1 cellular context compared by ENCODE assay signal in the genomic region with DNA sequence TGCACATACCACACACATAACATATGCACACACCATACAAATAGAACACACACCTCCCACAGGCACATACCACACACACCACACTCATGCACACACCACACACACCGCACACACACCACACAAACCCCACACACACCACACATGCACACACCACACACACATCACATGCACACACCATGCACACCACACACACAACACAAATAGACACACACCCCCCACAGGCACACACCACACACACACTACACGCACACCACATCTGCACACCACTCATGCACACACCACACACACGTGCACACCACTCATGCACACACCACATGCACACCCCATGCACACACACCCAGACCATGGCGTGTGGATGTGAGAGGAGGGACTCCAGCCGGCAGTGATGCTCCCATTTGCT.
TF ChIP-seq lines count a peak whose summit lies in the region.

No MANE protein-coding gene starts in this region.

TF ChIP-seq in HEK293, 187 proteins besides CTCF, POLR2A, EP300 and RAD21:
- TF ChIP-seq, protein P1, sequence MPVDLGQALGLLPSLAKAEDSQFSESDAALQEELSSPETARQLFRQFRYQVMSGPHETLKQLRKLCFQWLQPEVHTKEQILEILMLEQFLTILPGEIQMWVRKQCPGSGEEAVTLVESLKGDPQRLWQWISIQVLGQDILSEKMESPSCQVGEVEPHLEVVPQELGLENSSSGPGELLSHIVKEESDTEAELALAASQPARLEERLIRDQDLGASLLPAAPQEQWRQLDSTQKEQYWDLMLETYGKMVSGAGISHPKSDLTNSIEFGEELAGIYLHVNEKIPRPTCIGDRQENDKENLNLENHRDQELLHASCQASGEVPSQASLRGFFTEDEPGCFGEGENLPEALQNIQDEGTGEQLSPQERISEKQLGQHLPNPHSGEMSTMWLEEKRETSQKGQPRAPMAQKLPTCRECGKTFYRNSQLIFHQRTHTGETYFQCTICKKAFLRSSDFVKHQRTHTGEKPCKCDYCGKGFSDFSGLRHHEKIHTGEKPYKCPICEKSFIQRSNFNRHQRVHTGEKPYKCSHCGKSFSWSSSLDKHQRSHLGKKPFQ (tag by site-specific recombination; IDR thresholded peaks at IDR 0.05): 0 out of 2 replicates have a peak, but pooled peaks have one; percentile 28
- TF ChIP-seq, protein P2, sequence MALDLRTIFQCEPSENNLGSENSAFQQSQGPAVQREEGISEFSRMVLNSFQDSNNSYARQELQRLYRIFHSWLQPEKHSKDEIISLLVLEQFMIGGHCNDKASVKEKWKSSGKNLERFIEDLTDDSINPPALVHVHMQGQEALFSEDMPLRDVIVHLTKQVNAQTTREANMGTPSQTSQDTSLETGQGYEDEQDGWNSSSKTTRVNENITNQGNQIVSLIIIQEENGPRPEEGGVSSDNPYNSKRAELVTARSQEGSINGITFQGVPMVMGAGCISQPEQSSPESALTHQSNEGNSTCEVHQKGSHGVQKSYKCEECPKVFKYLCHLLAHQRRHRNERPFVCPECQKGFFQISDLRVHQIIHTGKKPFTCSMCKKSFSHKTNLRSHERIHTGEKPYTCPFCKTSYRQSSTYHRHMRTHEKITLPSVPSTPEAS (tag by site-specific recombination; IDR thresholded peaks at IDR 0.05): peak; percentile 62; the same call in 1 of the 2 replicates
- no peak for TF ChIP-seq ZNF626 (tag by site-specific recombination; IDR thresholded peaks at IDR 0.05)
